In genomic region chr5:141982626-141983025, GRCh38 we compare ENCODE assay signal across 37 cellular contexts. TPM values are rescaled to one million over a fixed set of nuclear protein-coding genes. Genes with fewer than 3 reads are reported as not detected.
"Had no signal": no experiment of that assay in that cellular context is flagged by ENCODE, and none has a peak within 500 bp of the region (broad histone marks: within the 10 kb centered on the region; RNA-seq: fewer than 3 reads in every experiment).

No MANE protein-coding gene starts in this region.

- H3K27ac Mint-ChIP-seq: activated B cell treated with CpG ODN at 0.5 μM for 24 hours; activated CD4-positive, alpha-beta memory T cell treated with anti-CD3 and anti-CD28 coated beads for 36 hours; activated CD4-positive, alpha-beta T cell treated with anti-CD3 and anti-CD28 coated beads, Interleukin-2, amount 10 ng/mL, durations not matched to agents 24 days and 14 days; activated CD8-positive, alpha-beta T cell treated with anti-CD3 and anti-CD28 coated beads for 36 hours; activated naive CD8-positive, alpha-beta T cell; activated naive CD8-positive, alpha-beta T cell treated with anti-CD3 and anti-CD28 coated beads, Interleukin-2, amount 10 ng/mL, durations not matched to agents 7 days and 5 days; activated naive CD8-positive, alpha-beta T cell treated with anti-CD3 and anti-CD28 coated beads, Interleukin-2, amount 50 U/mL, for 24 hours; activated T-helper 2 cell treated with anti-CD3 and anti-CD28 coated beads, Interferon-gamma antibody, Interleukin-2, Interleukin-4, amounts not matched to agents 10 μg/mL and 5 μg/mL and 100 μg/mL, durations not matched to agents 14 hours and 24 hours and 36 hours; brain; T-helper 1 cell treated with Interleukin-12 subunit alpha and Interleukin-12 subunit beta and Interleukin-4 antibody, amounts not matched to agents 30 μg/mL and 1 μg/mL, for 36 hours; T-helper 2 cell treated with Interferon-gamma antibody and Interleukin-4, amounts not matched to agents 5 μg/mL and 100 μg/mL, for 36 hours had no signal

- H3K27ac ChIP-seq: ascending aorta, cardiac muscle cell, VCaP had no signal

- H3K27me3 Mint-ChIP-seq: activated B cell treated with CpG ODN at 0.5 μM for 24 hours; activated CD4-positive, alpha-beta memory T cell treated with anti-CD3 and anti-CD28 coated beads for 36 hours; activated CD4-positive, alpha-beta T cell treated with anti-CD3 and anti-CD28 coated beads, Interleukin-2, amount 10 ng/mL, durations not matched to agents 24 days and 14 days; activated CD8-positive, alpha-beta T cell treated with anti-CD3 and anti-CD28 coated beads for 36 hours; activated naive CD4-positive, alpha-beta T cell treated with anti-CD3 and anti-CD28 coated beads, Interleukin-2, amount 10 ng/mL, durations not matched to agents 7 days and 5 days; activated naive CD4-positive, alpha-beta T cell treated with anti-CD3 and anti-CD28 coated beads, Interleukin-2, amount 50 U/mL, for 24 hours; activated naive CD8-positive, alpha-beta T cell; activated naive CD8-positive, alpha-beta T cell treated with anti-CD3 and anti-CD28 coated beads, Interleukin-2, amount 10 ng/mL, durations not matched to agents 7 days and 5 days; activated naive CD8-positive, alpha-beta T cell treated with anti-CD3 and anti-CD28 coated beads, Interleukin-2, amount 50 U/mL, for 24 hours; brain; central memory CD8-positive, alpha-beta T cell had no signal

- H3K4me1 ChIP-seq: ascending aorta had no signal

- H3K4me3 ChIP-seq: ascending aorta, cardiac muscle cell had no signal

- ATAC-seq: activated CD8-positive, alpha-beta T cell treated with anti-CD3 and anti-CD28 coated beads for 36 hours; activated naive CD8-positive, alpha-beta T cell treated with anti-CD3 and anti-CD28 coated beads, Interleukin-2, amount 50 U/mL, for 24 hours had no signal

- H3K9me3 ChIP-seq: ascending aorta had no signal

- FAIRE-seq: bronchial epithelial cell, TTC549 had no signal

- H3K4me1 Mint-ChIP-seq: activated B cell treated with CpG ODN at 0.5 μM for 24 hours; activated CD4-positive, alpha-beta T cell treated with anti-CD3 and anti-CD28 coated beads, Interleukin-2, amount 10 ng/mL, durations not matched to agents 24 days and 14 days; activated naive CD4-positive, alpha-beta T cell treated with anti-CD3 and anti-CD28 coated beads, Interleukin-2, amount 10 ng/mL, durations not matched to agents 7 days and 5 days; activated naive CD4-positive, alpha-beta T cell treated with anti-CD3 and anti-CD28 coated beads, Interleukin-2, amount 50 U/mL, for 24 hours; activated naive CD8-positive, alpha-beta T cell treated with anti-CD3 and anti-CD28 coated beads, Interleukin-2, amount 50 U/mL, for 24 hours; brain had no signal

- DNase-seq: activated B cell treated with CpG ODN at 0.5 μM for 24 hours; activated CD4-positive, alpha-beta memory T cell treated with anti-CD3 and anti-CD28 coated beads for 36 hours; activated CD4-positive, alpha-beta T cell treated with anti-CD3 and anti-CD28 coated beads for 4 hours; activated CD4-positive, alpha-beta T cell treated with anti-CD3 and anti-CD28 coated beads, Interleukin-2, amount 10 ng/mL, durations not matched to agents 24 days and 14 days; activated CD4-positive, alpha-beta T cell treated with anti-CD3 and anti-CD28 coated beads, Interleukin-2, amount 50 U/mL, for 1 hour; activated CD4-positive, alpha-beta T cell treated with anti-CD3 and anti-CD28 coated beads, Interleukin-2, amount 50 U/mL, for 4 hours; activated CD4-positive, CD25-positive, alpha-beta regulatory T cell treated with anti-CD3 and anti-CD28 coated beads, Interleukin-2, amount 50 U/mL, for 72 hours; activated CD8-positive, alpha-beta memory T cell treated with anti-CD3 and anti-CD28 coated beads, Interleukin-2, amount 50 U/mL, for 4 hours; activated CD8-positive, alpha-beta T cell treated with anti-CD3 and anti-CD28 coated beads for 36 hours; activated effector memory CD4-positive, alpha-beta T cell treated with Interleukin-2 at 50 U/mL for 16 hours; activated gamma-delta T cell; activated naive CD4-positive, alpha-beta T cell treated with anti-CD3 and anti-CD28 coated beads, Interleukin-2, amount 10 ng/mL, durations not matched to agents 7 days and 5 days; activated naive CD4-positive, alpha-beta T cell treated with Interleukin-2 at 50 U/mL for 16 hours; activated naive CD8-positive, alpha-beta T cell treated with anti-CD3 and anti-CD28 coated beads, Interleukin-2, amount 10 ng/mL, durations not matched to agents 7 days and 5 days; activated naive CD8-positive, alpha-beta T cell treated with anti-CD3 and anti-CD28 coated beads, Interleukin-2, amount 50 U/mL, for 24 hours; activated T-cell treated with anti-CD3 and anti-CD28 coated beads for 4 hours; activated T-cell treated with anti-CD3 and anti-CD28 coated beads, Interleukin-2, amount 50 U/mL, for 1 hour; activated T-cell treated with anti-CD3 and anti-CD28 coated beads, Interleukin-2, amount 50 U/mL, for 48 hours; amygdala; anterior cingulate cortex; caudate nucleus; cerebellar nuclear complex; T-helper 1 cell; T-helper 2 cell; T-helper 9 cell had no signal

- H3K4me3 Mint-ChIP-seq: activated B cell treated with CpG ODN at 0.5 μM for 24 hours; activated CD4-positive, alpha-beta memory T cell treated with anti-CD3 and anti-CD28 coated beads for 36 hours; activated CD4-positive, alpha-beta T cell treated with anti-CD3 and anti-CD28 coated beads, Interleukin-2, amount 10 ng/mL, durations not matched to agents 24 days and 14 days; activated CD8-positive, alpha-beta T cell treated with anti-CD3 and anti-CD28 coated beads for 36 hours; activated naive CD4-positive, alpha-beta T cell treated with anti-CD3 and anti-CD28 coated beads, Interleukin-2, amount 10 ng/mL, durations not matched to agents 7 days and 5 days; activated naive CD4-positive, alpha-beta T cell treated with anti-CD3 and anti-CD28 coated beads, Interleukin-2, amount 50 U/mL, for 24 hours; activated naive CD8-positive, alpha-beta T cell; activated naive CD8-positive, alpha-beta T cell treated with anti-CD3 and anti-CD28 coated beads, Interleukin-2, amount 10 ng/mL, durations not matched to agents 7 days and 5 days; activated naive CD8-positive, alpha-beta T cell treated with anti-CD3 and anti-CD28 coated beads, Interleukin-2, amount 50 U/mL, for 24 hours; brain; central memory CD8-positive, alpha-beta T cell; T-helper 1 cell treated with Interleukin-12 subunit alpha and Interleukin-12 subunit beta and Interleukin-4 antibody, amounts not matched to agents 30 μg/mL and 1 μg/mL, for 36 hours; T-helper 2 cell treated with Interferon-gamma antibody and Interleukin-4, amounts not matched to agents 5 μg/mL and 100 μg/mL, for 36 hours had no signal

- H3K27me3 ChIP-seq: ascending aorta, cardiac muscle cell had no signal

- H3K9me3 Mint-ChIP-seq: activated B cell treated with CpG ODN at 0.5 μM for 24 hours; activated CD4-positive, alpha-beta memory T cell treated with anti-CD3 and anti-CD28 coated beads for 36 hours; activated CD4-positive, alpha-beta T cell treated with anti-CD3 and anti-CD28 coated beads, Interleukin-2, amount 10 ng/mL, durations not matched to agents 24 days and 14 days; activated CD8-positive, alpha-beta T cell treated with anti-CD3 and anti-CD28 coated beads for 36 hours; activated naive CD4-positive, alpha-beta T cell treated with anti-CD3 and anti-CD28 coated beads, Interleukin-2, amount 10 ng/mL, durations not matched to agents 7 days and 5 days; activated naive CD4-positive, alpha-beta T cell treated with anti-CD3 and anti-CD28 coated beads, Interleukin-2, amount 50 U/mL, for 24 hours; activated naive CD8-positive, alpha-beta T cell treated with anti-CD3 and anti-CD28 coated beads, Interleukin-2, amount 10 ng/mL, durations not matched to agents 7 days and 5 days; activated naive CD8-positive, alpha-beta T cell treated with anti-CD3 and anti-CD28 coated beads, Interleukin-2, amount 50 U/mL, for 24 hours; activated T-helper 2 cell treated with anti-CD3 and anti-CD28 coated beads, Interferon-gamma antibody, Interleukin-2, Interleukin-4, amounts not matched to agents 10 μg/mL and 5 μg/mL and 100 μg/mL, durations not matched to agents 14 hours and 24 hours and 36 hours; brain; central memory CD8-positive, alpha-beta T cell; T-helper 1 cell treated with Interleukin-12 subunit alpha and Interleukin-12 subunit beta and Interleukin-4 antibody, amounts not matched to agents 30 μg/mL and 1 μg/mL, for 36 hours; T-helper 2 cell treated with Interferon-gamma antibody and Interleukin-4, amounts not matched to agents 5 μg/mL and 100 μg/mL, for 36 hours had no signal

RNA-seq across cellular contexts. Expression of gene PCDH12, which starts 24.6 kb away (rescaled TPM):
- total RNA-seq: activated B cell treated with CpG ODN at 0.5 μM for 24 hours had no signal
